ENCODE assay signal across 8 cellular contexts in the genomic region with DNA sequence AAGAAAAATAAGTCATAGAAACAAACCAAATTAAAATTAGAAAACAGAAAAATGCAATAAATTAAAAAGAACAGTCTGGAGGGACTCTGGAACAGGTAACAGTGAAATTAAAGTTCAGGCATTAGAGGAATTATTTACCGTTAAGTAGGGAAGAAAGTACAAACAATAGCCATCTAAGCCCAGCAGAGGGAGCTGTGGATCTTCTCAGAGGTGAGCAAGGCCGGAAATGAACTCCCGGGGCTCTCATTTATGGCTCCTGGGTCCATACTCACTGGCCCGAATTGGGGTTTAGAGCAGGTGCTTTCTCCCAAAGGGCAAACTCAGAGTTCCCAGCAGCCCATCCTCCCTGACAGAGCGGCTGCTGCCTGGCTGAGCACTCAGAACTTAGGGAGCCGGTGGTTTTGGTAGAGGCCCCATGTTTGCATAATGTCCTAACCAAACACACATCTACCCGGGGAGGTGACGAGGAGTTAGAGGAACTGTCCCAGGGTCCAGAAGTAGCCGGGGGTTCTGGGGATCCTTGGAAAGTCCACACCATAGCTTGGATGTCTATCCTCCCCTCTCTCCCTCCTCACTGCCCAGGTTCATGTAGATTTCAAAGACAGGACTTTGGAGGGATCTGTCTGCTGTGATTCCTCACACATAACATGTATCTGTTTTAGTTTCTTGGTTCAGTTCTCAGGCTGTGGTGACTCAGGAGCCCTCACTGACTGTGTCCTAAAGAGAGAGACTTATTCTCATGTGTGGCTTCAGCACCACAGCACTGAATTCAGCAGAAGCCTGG.
DNase-seq lines count a peak whose midpoint lies in the region; ATAC-seq, FAIRE-seq and TF ChIP-seq lines count a peak whose summit lies in the region.

No MANE protein-coding gene starts in this region.

- no peaks in the 10 kb centered on the region for H3K9me3 ChIP-seq in DOHH2 (ENCODE audit: control insufficient read depth, insufficient read depth, low read length)
- H3K9me3 ChIP-seq in T-helper 17 cell (ENCODE audit: control insufficient read depth, low read length, poor library complexity, severe bottlenecking) = no peaks in the 10 kb centered on the region
- H3K9me3 ChIP-seq in astrocyte (ENCODE audit: insufficient read depth, low read depth, low read length) = no peaks in the 10 kb centered on the region

- H3K4me3 ChIP-seq in DOHH2 (ENCODE audit: low read length) (peak overlapping the region; percentile 60), GM23338 (no peak overlapping the region), astrocyte (ENCODE audit: insufficient read depth, low read depth, low read length) (no peak overlapping the region)

- H3K27ac Mint-ChIP-seq in GM23338 (peak overlapping the region; percentile 81; the same call in 1 of the 2 replicates), T-helper 17 cell (peak overlapping the region; percentile 39), astrocyte (ENCODE audit: unreplicated experiment) (no peak overlapping the region)

- H3K4me2 ChIP-seq in DOHH2 (ENCODE audit: low read length) (peak overlapping the region; percentile 73), GM23338 (no peak overlapping the region), astrocyte (ENCODE audit: low read length) (no peak overlapping the region)

- H3K4me3 Mint-ChIP-seq in GM23338 (no peak overlapping the region), T-helper 17 cell (no peak overlapping the region), astrocyte (ENCODE audit: unreplicated experiment) (no peak overlapping the region)

- H3K4me1 ChIP-seq in DOHH2 (ENCODE audit: control insufficient read depth, low read length) (peaks cover 50% of the 10 kb centered on the region), GM23338 (ENCODE audit: insufficient read depth) (no peaks in the 10 kb centered on the region), astrocyte (ENCODE audit: insufficient read depth, low read length) (no peaks in the 10 kb centered on the region)

- H3K27me3 Mint-ChIP-seq in GM23338 (ENCODE audit: insufficient read depth, low read depth, poor library complexity) = peaks cover 83% of the 10 kb centered on the region
- H3K27me3 Mint-ChIP-seq in T-helper 17 cell = peaks cover 42% of the 10 kb centered on the region
- peaks cover 49% of the 10 kb centered on the region for H3K27me3 Mint-ChIP-seq in astrocyte (ENCODE audit: low read depth, unreplicated experiment)

- TF ChIP-seq CTCF in DOHH2 (IDR thresholded peaks at IDR 0.05; ENCODE audit: low read depth, low read length, poor library complexity, severe bottlenecking) = peak; percentile 88
- peak; percentile 70 to 76 for TF ChIP-seq CTCF in GM23338 (conservative IDR thresholded peaks at IDR 0.05; ENCODE audit: low read depth in 2 of 2)
- TF ChIP-seq CTCF in astrocyte (IDR thresholded peaks at IDR 0.05; ENCODE audit: insufficient read depth, low read depth, low read length) = peak; percentile 66

- no peaks in the 10 kb centered on the region for H4K20me1 ChIP-seq in DOHH2 (ENCODE audit: control insufficient read depth, insufficient read depth, low read depth, low read length)
- H4K20me1 ChIP-seq in GM23338 (replicated peaks; ENCODE audit: insufficient read depth) = no peaks in the 10 kb centered on the region
- H4K20me1 ChIP-seq in astrocyte (ENCODE audit: insufficient read depth, low read length) = no peaks in the 10 kb centered on the region

- H3K36me3 ChIP-seq in DOHH2 (ENCODE audit: control insufficient read depth, low read length) = no peaks in the 10 kb centered on the region
- H3K36me3 ChIP-seq in GM23338 (ENCODE audit: insufficient read depth) = no peaks in the 10 kb centered on the region
- H3K36me3 ChIP-seq in astrocyte (ENCODE audit: insufficient read depth, low read length) = no peaks in the 10 kb centered on the region

- no peaks in the 10 kb centered on the region; the same call in 2 of the 3 replicates for H3K4me1 Mint-ChIP-seq in GM23338
- peaks cover 12% of the 10 kb centered on the region for H3K4me1 Mint-ChIP-seq in T-helper 17 cell
- H3K4me1 Mint-ChIP-seq in astrocyte (ENCODE audit: low read depth, unreplicated experiment) = no peaks in the 10 kb centered on the region

- H3K27me3 ChIP-seq in DOHH2 (ENCODE audit: control insufficient read depth, low read length) (no peaks in the 10 kb centered on the region), GM23338 (ENCODE audit: insufficient read depth) (peaks cover 90% of the 10 kb centered on the region), astrocyte (ENCODE audit: insufficient read depth, low read length) (peaks cover 20% of the 10 kb centered on the region)

- FAIRE-seq in astrocyte (lab: Jason Lieb, UNC) (no peak), islet of Langerhans (lab: Jason Lieb, UNC) (peak; percentile 93)

- peaks cover 17% of the 10 kb centered on the region for H3F3A ChIP-seq in DOHH2 (ENCODE audit: control insufficient read depth, insufficient read depth)
- no peaks in the 10 kb centered on the region for H3F3A ChIP-seq in GM23338 (replicated peaks; ENCODE audit: low read depth)

- H3K79me2 ChIP-seq in DOHH2 (ENCODE audit: control insufficient read depth, low read length) (no peaks in the 10 kb centered on the region), GM23338 (replicated peaks; ENCODE audit: insufficient read depth) (no peaks in the 10 kb centered on the region), astrocyte (ENCODE audit: insufficient read depth, low read length) (no peaks in the 10 kb centered on the region)

- H2AFZ ChIP-seq in GM23338 = 0 out of 2 replicates have a peak overlapping the region, but pooled peaks have one; percentile 6
- peak overlapping the region; percentile 55 for H2AFZ ChIP-seq in astrocyte (ENCODE audit: low read depth, low read length)

- H3K36me3 Mint-ChIP-seq in GM23338 (ENCODE audit: low read depth) (no peaks in the 10 kb centered on the region), T-helper 17 cell (ENCODE audit: low read depth) (peaks cover 2% of the 10 kb centered on the region), astrocyte (ENCODE audit: low read depth, unreplicated experiment) (no peaks in the 10 kb centered on the region)

- DNase-seq in GM23338 (ENCODE audit: low spot score) = peak; percentile 94
- DNase-seq in NCI-H146 (lab: John Stamatoyannopoulos, UW) = peak; percentile 75
- peak in 1 of 3 donors; percentile 40 for DNase-seq in T-helper 17 cell
- peak; percentile 39 for DNase-seq in astrocyte (ENCODE audit: low read depth)
- peak; percentile 57 to 65 for DNase-seq in stimulated activated CD4-positive, alpha-beta T cell treated with anti-CD3 and anti-CD28 coated beads, Interleukin-2, amount 100 ng/mL, for 48 hours

- H3K27ac ChIP-seq in DOHH2 (ENCODE audit: low read depth, low read length) = peak overlapping the region; percentile 82
- H3K27ac ChIP-seq in GM23338 (ENCODE audit: low read depth) = no peak overlapping the region
- H3K27ac ChIP-seq in astrocyte (ENCODE audit: low read depth, low read length) = no peak overlapping the region

- no peak overlapping the region for H3K9ac ChIP-seq in astrocyte (ENCODE audit: low read length)

- peak; percentile 87 for ATAC-seq in GM23338
- ATAC-seq in T-helper 17 cell = peak; percentile 81
- no peak for ATAC-seq in HG03439 (IDR thresholded peaks at IDR 0.05; ENCODE audit: unreplicated experiment)

- H3K9me2 ChIP-seq in DOHH2 (replicated peaks; ENCODE audit: control insufficient read depth, low read length) (no peaks in the 10 kb centered on the region), GM23338 (ENCODE audit: insufficient read depth) (no peaks in the 10 kb centered on the region)

- H3K9me3 Mint-ChIP-seq in GM23338 = peaks cover 14% of the 10 kb centered on the region; the same call in 2 of the 3 replicates
- peaks cover 7% of the 10 kb centered on the region for H3K9me3 Mint-ChIP-seq in astrocyte (ENCODE audit: unreplicated experiment)

TF ChIP-seq in GM23338, 12 proteins besides CTCF, POLR2A, EP300 and RAD21:
- no peak for TF ChIP-seq NANOG (IDR thresholded peaks at IDR 0.05; ENCODE audit: borderline replicate concordance)
